In genomic region chr15:49064884-49065283, GRCh38 we compare ENCODE assay signal across 2 cellular contexts.
TF ChIP-seq lines count a peak whose summit lies in the region.

No MANE protein-coding gene starts in this region.

TF ChIP-seq in HepG2, 621 proteins besides CTCF, POLR2A, EP300 and RAD21:
- peak; percentile 58 for TF ChIP-seq ATF7 (IDR thresholded peaks at IDR 0.05)
- no peak for TF ChIP-seq ATF7 (CRISPR knock-in tag; IDR thresholded peaks at IDR 0.05)
- TF ChIP-seq CREB1 (IDR thresholded peaks at IDR 0.05), result peak; percentile 98
- no peak for TF ChIP-seq CREB1 (CRISPR knock-in tag; IDR thresholded peaks at IDR 0.05)
- TF ChIP-seq ZKSCAN5 (CRISPR knock-in tag; IDR thresholded peaks at IDR 0.05), result no peak
TF ChIP-seq in HepG2: peak in this region for 2.

TF ChIP-seq in K562, 482 proteins besides CTCF, POLR2A, EP300 and RAD21:
- TF ChIP-seq SMARCC2 (IDR thresholded peaks at IDR 0.05; ENCODE audit: low read depth) (no peak), CEBPB (tag; IDR thresholded peaks at IDR 0.05) (0 out of 2 replicates have a peak, but pooled peaks have one; percentile 2), ZNF764 (CRISPR knock-in tag; IDR thresholded peaks at IDR 0.05; ENCODE audit: low read depth) (no peak), SMAD2 (IDR thresholded peaks at IDR 0.05; ENCODE audit: low read depth, low read length) (no peak), ZNF3 (CRISPR knock-in tag; IDR thresholded peaks at IDR 0.05) (no peak), RBM14 (IDR thresholded peaks at IDR 0.05; ENCODE audit: borderline replicate concordance, insufficient read depth, low read depth, low read length) (no peak), CEBPG (CRISPR knock-in tag; IDR thresholded peaks at IDR 0.05) (no peak), CEBPG (tag; conservative IDR thresholded peaks at IDR 0.05 in 1 of 2, IDR thresholded peaks at IDR 0.05 in 1 of 2) (no peak), HCFC1 (IDR thresholded peaks at IDR 0.05; ENCODE audit: low read depth, low read length) (no peak), TCFL5 (CRISPR knock-in tag; conservative IDR thresholded peaks at IDR 0.05) (no peak), ZBTB17 (CRISPR knock-in tag; IDR thresholded peaks at IDR 0.05) (no peak), ZNF740 (CRISPR knock-in tag; IDR thresholded peaks at IDR 0.05) (no peak), ZNF740 (tag; IDR thresholded peaks at IDR 0.05) (no peak), ZNF589 (CRISPR knock-in tag; IDR thresholded peaks at IDR 0.05; ENCODE audit: low read depth) (no peak), ATF1 (CRISPR knock-in tag; IDR thresholded peaks at IDR 0.05) (no peak), ATF1 (tag; IDR thresholded peaks at IDR 0.05) (peak; percentile 75), JUN (IDR thresholded peaks at IDR 0.05; ENCODE audit: borderline replicate concordance, low read depth, low read length) (no peak), JUN (CRISPR knock-in tag; IDR thresholded peaks at IDR 0.05; ENCODE audit: borderline replicate concordance) (no peak), CREM (IDR thresholded peaks at IDR 0.05; ENCODE audit: low read depth) (peak; percentile 55), SRSF1 (IDR thresholded peaks at IDR 0.05; ENCODE audit: low read depth, low read length) (no peak), PHF8 (IDR thresholded peaks at IDR 0.05; ENCODE audit: borderline replicate concordance, low read length) (no peak)
